ENCODE assay signal across 1 cellular context in the genomic region with DNA sequence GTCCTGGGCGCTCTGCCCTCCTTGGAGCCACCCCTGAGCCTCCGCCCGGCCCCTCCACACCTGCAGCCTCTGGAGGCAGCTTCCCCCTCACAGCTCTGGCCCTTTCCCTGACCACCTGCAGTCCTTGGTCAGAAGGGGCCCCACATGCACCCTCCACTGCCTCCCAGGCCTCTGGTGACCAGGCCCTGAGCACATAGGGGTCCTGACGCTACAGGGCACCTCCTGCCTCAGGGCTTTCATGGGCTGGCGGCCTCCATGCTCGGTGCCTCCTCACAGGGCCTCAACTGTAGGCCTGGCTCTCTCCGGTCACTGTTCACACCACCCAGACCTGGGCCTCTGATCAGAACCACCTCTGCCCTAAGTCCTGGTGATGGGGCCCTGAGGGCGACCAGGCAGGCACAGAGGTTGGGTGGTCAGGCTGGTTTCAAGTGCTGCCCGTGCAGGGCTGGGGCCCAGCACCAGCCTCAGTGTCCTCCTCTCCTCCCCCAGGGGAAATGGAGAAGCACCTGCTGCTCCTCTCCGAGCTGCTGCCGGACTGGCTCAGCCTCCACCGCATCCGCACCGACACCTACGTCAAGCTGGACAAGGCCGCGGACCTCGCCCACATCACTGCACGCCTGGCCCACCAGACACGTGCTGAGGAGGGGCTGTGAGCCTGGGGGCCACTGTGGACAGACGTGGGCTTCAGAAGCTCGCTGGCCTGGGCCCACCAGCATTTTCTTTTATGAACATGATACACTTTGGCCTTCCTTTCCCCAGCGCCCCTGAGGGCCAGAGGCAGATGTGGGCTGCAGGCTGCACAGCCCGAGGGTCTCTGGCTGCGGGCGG.
A peak's percentile ranks its signal among the peaks of the same experiment; 100 is the strongest.
TF ChIP-seq lines count a peak whose summit lies in the region.

No MANE protein-coding gene starts in this region.

TF ChIP-seq in HepG2, 621 proteins besides CTCF, POLR2A, EP300 and RAD21 (continued from another document and continues in another):
- TF ChIP-seq, protein P1, sequence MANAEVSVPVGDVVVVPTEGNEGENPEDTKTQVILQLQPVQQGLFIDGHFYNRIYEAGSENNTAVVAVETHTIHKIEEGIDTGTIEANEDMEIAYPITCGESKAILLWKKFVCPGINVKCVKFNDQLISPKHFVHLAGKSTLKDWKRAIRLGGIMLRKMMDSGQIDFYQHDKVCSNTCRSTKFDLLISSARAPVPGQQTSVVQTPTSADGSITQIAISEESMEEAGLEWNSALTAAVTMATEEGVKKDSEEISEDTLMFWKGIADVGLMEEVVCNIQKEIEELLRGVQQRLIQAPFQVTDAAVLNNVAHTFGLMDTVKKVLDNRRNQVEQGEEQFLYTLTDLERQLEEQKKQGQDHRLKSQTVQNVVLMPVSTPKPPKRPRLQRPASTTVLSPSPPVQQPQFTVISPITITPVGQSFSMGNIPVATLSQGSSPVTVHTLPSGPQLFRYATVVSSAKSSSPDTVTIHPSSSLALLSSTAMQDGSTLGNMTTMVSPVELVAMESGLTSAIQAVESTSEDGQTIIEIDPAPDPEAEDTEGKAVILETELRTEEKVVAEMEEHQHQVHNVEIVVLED (CRISPR knock-in tag; IDR thresholded peaks at IDR 0.05; ENCODE audit: borderline replicate concordance) = no peak
- TF ChIP-seq PHF5A (CRISPR knock-in tag; IDR thresholded peaks at IDR 0.05; ENCODE audit: low read depth, unreplicated experiment) (no peak), CENPX (CRISPR knock-in tag; IDR thresholded peaks at IDR 0.05) (no peak), ZNF660 (CRISPR knock-in tag; IDR thresholded peaks at IDR 0.05; ENCODE audit: borderline replicate concordance, low read depth) (no peak), ZNF577 (CRISPR knock-in tag; IDR thresholded peaks at IDR 0.05; ENCODE audit: borderline replicate concordance, low read depth) (no peak), THYN1 (CRISPR knock-in tag; IDR thresholded peaks at IDR 0.05; ENCODE audit: borderline replicate concordance, low read depth) (no peak), POLR2AphosphoS5 (IDR thresholded peaks at IDR 0.05; ENCODE audit: low read depth, low read length) (peak; percentile 15; the same call in 1 of the 2 replicates), RFXAP (CRISPR knock-in tag; IDR thresholded peaks at IDR 0.05; ENCODE audit: borderline replicate concordance) (no peak), ZNF260 (CRISPR knock-in tag; IDR thresholded peaks at IDR 0.05; ENCODE audit: borderline replicate concordance, low read depth) (no peak), SNRNP70 (IDR thresholded peaks at IDR 0.05; ENCODE audit: low read depth, low read length) (no peak), MAFF (IDR thresholded peaks at IDR 0.05; ENCODE audit: low read depth, low read length) (no peak), GABPB1 (CRISPR knock-in tag; IDR thresholded peaks at IDR 0.05) (peak; percentile 2; the same call in 1 of the 2 replicates), DR1 (CRISPR knock-in tag; IDR thresholded peaks at IDR 0.05) (no peak), SAFB2 (CRISPR knock-in tag; IDR thresholded peaks at IDR 0.05; ENCODE audit: borderline replicate concordance, low read depth) (0 out of 2 replicates have a peak, but pooled peaks have one; percentile 32), ISL2 (CRISPR knock-in tag; IDR thresholded peaks at IDR 0.05) (no peak), ZSCAN31 (CRISPR knock-in tag; IDR thresholded peaks at IDR 0.05; ENCODE audit: low read depth) (no peak), ZNF383 (CRISPR knock-in tag; IDR thresholded peaks at IDR 0.05; ENCODE audit: borderline replicate concordance) (no peak), ZNF501 (CRISPR knock-in tag; IDR thresholded peaks at IDR 0.05) (no peak), KMT2B (CRISPR knock-in tag; IDR thresholded peaks at IDR 0.05) (no peak), TMF1 (CRISPR knock-in tag; IDR thresholded peaks at IDR 0.05; ENCODE audit: low read depth) (peak; percentile 70; the same call in 1 of the 2 replicates), ZNF558 (CRISPR knock-in tag; IDR thresholded peaks at IDR 0.05; ENCODE audit: borderline replicate concordance) (no peak), ZNF234 (CRISPR knock-in tag; conservative IDR thresholded peaks at IDR 0.05) (no peak), ZEB1 (IDR thresholded peaks at IDR 0.05; ENCODE audit: insufficient replicate concordance, low read depth) (no peak), ZNF3 (CRISPR knock-in tag; IDR thresholded peaks at IDR 0.05) (no peak), RFXANK (CRISPR knock-in tag; IDR thresholded peaks at IDR 0.05) (no peak), SSRP1 (CRISPR knock-in tag; IDR thresholded peaks at IDR 0.05) (no peak), POGZ (CRISPR knock-in tag; IDR thresholded peaks at IDR 0.05) (no peak), PAF1 (CRISPR knock-in tag; IDR thresholded peaks at IDR 0.05) (no peak; the same call in 1 of the 2 replicates), ASH2L (IDR thresholded peaks at IDR 0.05; ENCODE audit: insufficient read length, low read depth, low read length) (no peak), SRSF1 (optimal IDR thresholded peaks at IDR 0.05; ENCODE audit: low read depth, low read length) (no peak), ZFX (CRISPR knock-in tag; IDR thresholded peaks at IDR 0.05; ENCODE audit: low read depth) (peak; percentile 18; the same call in 1 of the 2 replicates), ZNF589 (CRISPR knock-in tag; conservative IDR thresholded peaks at IDR 0.05) (no peak), IRX3 (CRISPR knock-in tag; IDR thresholded peaks at IDR 0.05; ENCODE audit: borderline replicate concordance, low read depth) (no peak)
- TF ChIP-seq, protein P2, sequence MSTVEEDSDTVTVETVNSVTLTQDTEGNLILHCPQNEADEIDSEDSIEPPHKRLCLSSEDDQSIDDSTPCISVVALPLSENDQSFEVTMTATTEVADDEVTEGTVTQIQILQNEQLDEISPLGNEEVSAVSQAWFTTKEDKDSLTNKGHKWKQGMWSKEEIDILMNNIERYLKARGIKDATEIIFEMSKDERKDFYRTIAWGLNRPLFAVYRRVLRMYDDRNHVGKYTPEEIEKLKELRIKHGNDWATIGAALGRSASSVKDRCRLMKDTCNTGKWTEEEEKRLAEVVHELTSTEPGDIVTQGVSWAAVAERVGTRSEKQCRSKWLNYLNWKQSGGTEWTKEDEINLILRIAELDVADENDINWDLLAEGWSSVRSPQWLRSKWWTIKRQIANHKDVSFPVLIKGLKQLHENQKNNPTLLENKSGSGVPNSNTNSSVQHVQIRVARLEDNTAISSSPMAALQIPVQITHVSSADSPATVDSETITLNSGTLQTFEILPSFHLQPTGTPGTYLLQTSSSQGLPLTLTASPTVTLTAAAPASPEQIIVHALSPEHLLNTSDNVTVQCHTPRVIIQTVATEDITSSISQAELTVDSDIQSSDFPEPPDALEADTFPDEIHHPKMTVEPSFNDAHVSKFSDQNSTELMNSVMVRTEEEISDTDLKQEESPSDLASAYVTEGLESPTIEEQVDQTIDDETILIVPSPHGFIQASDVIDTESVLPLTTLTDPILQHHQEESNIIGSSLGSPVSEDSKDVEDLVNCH (CRISPR knock-in tag; IDR thresholded peaks at IDR 0.05) = no peak
- TF ChIP-seq, protein P3, sequence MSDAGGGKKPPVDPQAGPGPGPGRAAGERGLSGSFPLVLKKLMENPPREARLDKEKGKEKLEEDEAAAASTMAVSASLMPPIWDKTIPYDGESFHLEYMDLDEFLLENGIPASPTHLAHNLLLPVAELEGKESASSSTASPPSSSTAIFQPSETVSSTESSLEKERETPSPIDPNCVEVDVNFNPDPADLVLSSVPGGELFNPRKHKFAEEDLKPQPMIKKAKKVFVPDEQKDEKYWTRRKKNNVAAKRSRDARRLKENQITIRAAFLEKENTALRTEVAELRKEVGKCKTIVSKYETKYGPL (CRISPR knock-in tag; IDR thresholded peaks at IDR 0.05) = no peak
- TF ChIP-seq, protein P4, sequence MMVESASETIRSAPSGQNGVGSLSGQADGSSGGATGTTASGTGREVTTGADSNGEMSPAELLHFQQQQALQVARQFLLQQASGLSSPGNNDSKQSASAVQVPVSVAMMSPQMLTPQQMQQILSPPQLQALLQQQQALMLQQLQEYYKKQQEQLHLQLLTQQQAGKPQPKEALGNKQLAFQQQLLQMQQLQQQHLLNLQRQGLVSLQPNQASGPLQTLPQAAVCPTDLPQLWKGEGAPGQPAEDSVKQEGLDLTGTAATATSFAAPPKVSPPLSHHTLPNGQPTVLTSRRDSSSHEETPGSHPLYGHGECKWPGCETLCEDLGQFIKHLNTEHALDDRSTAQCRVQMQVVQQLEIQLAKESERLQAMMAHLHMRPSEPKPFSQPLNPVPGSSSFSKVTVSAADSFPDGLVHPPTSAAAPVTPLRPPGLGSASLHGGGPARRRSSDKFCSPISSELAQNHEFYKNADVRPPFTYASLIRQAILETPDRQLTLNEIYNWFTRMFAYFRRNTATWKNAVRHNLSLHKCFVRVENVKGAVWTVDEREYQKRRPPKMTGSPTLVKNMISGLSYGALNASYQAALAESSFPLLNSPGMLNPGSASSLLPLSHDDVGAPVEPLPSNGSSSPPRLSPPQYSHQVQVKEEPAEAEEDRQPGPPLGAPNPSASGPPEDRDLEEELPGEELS (CRISPR knock-in tag; IDR thresholded peaks at IDR 0.05) = no peak
- TF ChIP-seq, protein P5, sequence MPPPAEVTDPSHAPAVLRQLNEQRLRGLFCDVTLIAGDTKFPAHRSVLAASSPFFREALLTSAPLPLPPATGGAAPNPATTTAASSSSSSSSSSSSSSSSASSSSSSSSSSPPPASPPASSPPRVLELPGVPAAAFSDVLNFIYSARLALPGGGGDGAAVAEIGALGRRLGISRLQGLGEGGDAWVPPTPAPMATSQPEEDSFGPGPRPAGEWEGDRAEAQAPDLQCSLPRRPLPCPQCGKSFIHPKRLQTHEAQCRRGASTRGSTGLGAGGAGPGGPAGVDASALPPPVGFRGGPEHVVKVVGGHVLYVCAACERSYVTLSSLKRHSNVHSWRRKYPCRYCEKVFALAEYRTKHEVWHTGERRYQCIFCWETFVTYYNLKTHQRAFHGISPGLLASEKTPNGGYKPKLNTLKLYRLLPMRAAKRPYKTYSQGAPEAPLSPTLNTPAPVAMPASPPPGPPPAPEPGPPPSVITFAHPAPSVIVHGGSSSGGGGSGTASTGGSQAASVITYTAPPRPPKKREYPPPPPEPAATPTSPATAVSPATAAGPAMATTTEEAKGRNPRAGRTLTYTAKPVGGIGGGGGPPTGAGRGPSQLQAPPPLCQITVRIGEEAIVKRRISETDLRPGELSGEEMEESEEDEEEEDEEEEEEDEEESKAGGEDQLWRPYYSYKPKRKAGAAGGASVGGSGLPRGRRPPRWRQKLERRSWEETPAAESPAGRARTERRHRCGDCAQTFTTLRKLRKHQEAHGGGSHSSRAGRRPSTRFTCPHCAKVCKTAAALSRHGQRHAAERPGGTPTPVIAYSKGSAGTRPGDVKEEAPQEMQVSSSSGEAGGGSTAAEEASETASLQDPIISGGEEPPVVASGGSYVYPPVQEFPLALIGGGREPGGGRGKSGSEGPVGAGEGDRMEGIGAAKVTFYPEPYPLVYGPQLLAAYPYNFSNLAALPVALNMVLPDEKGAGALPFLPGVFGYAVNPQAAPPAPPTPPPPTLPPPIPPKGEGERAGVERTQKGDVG (CRISPR knock-in tag; IDR thresholded peaks at IDR 0.05; ENCODE audit: borderline replicate concordance) = no peak
- TF ChIP-seq, protein P6, sequence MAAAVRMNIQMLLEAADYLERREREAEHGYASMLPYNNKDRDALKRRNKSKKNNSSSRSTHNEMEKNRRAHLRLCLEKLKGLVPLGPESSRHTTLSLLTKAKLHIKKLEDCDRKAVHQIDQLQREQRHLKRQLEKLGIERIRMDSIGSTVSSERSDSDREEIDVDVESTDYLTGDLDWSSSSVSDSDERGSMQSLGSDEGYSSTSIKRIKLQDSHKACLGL (CRISPR knock-in tag; IDR thresholded peaks at IDR 0.05) = no peak
- TF ChIP-seq, protein P7, sequence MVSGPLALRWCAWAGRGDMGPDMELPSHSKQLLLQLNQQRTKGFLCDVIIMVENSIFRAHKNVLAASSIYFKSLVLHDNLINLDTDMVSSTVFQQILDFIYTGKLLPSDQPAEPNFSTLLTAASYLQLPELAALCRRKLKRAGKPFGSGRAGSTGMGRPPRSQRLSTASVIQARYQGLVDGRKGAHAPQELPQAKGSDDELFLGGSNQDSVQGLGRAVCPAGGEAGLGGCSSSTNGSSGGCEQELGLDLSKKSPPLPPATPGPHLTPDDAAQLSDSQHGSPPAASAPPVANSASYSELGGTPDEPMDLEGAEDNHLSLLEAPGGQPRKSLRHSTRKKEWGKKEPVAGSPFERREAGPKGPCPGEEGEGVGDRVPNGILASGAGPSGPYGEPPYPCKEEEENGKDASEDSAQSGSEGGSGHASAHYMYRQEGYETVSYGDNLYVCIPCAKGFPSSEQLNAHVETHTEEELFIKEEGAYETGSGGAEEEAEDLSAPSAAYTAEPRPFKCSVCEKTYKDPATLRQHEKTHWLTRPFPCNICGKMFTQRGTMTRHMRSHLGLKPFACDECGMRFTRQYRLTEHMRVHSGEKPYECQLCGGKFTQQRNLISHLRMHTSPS (CRISPR knock-in tag; IDR thresholded peaks at IDR 0.05; ENCODE audit: low read depth) = no peak
- TF ChIP-seq, protein P8, sequence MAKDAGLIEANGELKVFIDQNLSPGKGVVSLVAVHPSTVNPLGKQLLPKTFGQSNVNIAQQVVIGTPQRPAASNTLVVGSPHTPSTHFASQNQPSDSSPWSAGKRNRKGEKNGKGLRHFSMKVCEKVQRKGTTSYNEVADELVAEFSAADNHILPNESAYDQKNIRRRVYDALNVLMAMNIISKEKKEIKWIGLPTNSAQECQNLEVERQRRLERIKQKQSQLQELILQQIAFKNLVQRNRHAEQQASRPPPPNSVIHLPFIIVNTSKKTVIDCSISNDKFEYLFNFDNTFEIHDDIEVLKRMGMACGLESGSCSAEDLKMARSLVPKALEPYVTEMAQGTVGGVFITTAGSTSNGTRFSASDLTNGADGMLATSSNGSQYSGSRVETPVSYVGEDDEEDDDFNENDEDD (CRISPR knock-in tag; IDR thresholded peaks at IDR 0.05; ENCODE audit: borderline replicate concordance) = no peak
- TF ChIP-seq, protein P9, sequence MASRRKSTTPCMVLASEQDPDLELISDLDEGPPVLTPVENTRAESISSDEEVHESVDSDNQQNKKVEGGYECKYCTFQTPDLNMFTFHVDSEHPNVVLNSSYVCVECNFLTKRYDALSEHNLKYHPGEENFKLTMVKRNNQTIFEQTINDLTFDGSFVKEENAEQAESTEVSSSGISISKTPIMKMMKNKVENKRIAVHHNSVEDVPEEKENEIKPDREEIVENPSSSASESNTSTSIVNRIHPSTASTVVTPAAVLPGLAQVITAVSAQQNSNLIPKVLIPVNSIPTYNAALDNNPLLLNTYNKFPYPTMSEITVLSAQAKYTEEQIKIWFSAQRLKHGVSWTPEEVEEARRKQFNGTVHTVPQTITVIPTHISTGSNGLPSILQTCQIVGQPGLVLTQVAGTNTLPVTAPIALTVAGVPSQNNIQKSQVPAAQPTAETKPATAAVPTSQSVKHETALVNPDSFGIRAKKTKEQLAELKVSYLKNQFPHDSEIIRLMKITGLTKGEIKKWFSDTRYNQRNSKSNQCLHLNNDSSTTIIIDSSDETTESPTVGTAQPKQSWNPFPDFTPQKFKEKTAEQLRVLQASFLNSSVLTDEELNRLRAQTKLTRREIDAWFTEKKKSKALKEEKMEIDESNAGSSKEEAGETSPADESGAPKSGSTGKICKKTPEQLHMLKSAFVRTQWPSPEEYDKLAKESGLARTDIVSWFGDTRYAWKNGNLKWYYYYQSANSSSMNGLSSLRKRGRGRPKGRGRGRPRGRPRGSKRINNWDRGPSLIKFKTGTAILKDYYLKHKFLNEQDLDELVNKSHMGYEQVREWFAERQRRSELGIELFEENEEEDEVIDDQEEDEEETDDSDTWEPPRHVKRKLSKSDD (CRISPR knock-in tag; IDR thresholded peaks at IDR 0.05; ENCODE audit: low read depth) = no peak
- TF ChIP-seq, protein P10, sequence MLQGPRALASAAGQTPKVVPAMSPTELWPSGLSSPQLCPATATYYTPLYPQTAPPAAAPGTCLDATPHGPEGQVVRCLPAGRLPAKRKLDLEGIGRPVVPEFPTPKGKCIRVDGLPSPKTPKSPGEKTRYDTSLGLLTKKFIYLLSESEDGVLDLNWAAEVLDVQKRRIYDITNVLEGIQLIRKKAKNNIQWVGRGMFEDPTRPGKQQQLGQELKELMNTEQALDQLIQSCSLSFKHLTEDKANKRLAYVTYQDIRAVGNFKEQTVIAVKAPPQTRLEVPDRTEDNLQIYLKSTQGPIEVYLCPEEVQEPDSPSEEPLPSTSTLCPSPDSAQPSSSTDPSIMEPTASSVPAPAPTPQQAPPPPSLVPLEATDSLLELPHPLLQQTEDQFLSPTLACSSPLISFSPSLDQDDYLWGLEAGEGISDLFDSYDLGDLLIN (CRISPR knock-in tag; IDR thresholded peaks at IDR 0.05; ENCODE audit: borderline replicate concordance) = no peak
